1 cellular context compared by ENCODE assay signal in the genomic region with DNA sequence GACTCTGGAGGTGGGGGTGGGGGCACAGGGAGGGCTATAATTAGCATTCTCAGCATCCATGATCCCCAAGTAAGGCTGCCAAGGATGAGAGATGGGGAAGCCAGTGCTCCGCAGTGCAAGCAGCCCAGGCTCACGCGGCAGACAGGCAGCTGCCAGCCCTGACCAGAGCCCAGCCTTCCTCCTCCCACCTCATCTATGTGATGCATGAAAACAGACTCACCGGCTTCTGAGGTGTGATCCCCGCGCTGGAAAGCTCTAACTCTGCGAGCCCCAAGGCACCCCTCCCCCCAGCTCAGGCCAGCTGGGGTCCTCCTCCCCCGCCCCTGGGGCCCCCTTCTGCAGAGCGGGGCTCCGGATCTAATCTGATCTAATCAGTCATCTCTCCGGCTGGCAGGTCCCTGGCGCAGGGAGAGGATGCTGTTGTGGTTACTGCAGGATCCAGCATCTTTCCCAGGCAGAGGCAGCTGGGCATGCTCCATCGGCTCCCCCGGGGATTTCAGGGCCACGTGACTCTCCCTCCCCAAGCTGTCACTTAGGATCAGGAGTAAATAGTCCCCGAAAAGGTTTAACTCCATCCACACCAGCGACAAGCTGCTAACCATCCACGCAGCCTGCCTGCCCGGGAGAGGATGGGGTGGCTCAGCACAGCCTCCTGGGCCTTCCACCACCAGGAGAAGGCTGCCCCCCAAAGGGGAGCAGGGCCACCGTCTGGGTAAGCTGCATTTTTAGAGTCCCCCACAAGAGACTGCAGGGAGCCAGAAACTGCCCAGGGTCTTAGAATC.
TF ChIP-seq lines count a peak whose summit lies in the region.

A gene with protein sequence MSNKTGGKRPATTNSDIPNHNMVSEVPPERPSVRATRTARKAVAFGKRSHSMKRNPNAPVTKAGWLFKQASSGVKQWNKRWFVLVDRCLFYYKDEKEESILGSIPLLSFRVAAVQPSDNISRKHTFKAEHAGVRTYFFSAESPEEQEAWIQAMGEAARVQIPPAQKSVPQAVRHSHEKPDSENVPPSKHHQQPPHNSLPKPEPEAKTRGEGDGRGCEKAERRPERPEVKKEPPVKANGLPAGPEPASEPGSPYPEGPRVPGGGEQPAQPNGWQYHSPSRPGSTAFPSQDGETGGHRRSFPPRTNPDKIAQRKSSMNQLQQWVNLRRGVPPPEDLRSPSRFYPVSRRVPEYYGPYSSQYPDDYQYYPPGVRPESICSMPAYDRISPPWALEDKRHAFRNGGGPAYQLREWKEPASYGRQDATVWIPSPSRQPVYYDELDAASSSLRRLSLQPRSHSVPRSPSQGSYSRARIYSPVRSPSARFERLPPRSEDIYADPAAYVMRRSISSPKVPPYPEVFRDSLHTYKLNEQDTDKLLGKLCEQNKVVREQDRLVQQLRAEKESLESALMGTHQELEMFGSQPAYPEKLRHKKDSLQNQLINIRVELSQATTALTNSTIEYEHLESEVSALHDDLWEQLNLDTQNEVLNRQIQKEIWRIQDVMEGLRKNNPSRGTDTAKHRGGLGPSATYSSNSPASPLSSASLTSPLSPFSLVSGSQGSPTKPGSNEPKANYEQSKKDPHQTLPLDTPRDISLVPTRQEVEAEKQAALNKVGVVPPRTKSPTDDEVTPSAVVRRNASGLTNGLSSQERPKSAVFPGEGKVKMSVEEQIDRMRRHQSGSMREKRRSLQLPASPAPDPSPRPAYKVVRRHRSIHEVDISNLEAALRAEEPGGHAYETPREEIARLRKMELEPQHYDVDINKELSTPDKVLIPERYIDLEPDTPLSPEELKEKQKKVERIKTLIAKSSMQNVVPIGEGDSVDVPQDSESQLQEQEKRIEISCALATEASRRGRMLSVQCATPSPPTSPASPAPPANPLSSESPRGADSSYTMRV (minus strand): TSS at position 456 of the 782 bp plus-strand sequence. CDS start 86,202 bp downstream, outside the sequence.

TF ChIP-seq in SK-N-SH treated with all-trans-retinoic acid at 6 μM for 48 hours, 23 proteins besides CTCF, POLR2A, EP300 and RAD21 (continued from another document):
- TF ChIP-seq TCF4 (CRISPR knock-in tag; IDR thresholded peaks at IDR 0.05; ENCODE audit: borderline replicate concordance): peak; percentile 48; the same call in 1 of the 2 replicates
- peak; percentile 60; the same call in 1 of the 2 replicates for TF ChIP-seq TSHZ2 (CRISPR knock-in tag; IDR thresholded peaks at IDR 0.05)
